Comparison of ENCODE assay signal across 10 cellular contexts in the genomic region with DNA sequence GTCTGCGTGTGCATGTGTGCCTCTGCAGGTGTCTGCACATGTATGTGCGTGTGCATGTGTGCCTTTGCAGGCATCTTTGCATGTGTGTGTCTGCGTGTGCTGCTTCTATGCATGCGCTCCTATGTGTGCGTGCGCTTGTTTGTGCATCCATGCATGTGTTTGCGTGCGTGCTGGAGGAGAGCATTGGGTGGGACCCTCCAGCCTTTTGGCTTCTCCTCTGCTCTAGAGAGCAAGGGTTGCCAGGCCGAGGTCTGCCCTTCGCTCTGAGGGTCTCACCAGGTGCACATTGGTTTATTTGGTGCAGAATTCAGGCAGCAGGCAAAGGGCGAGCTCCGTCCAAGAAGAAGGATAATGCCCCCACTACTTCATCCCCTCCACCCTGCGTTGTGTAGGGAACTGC. TPM values are rescaled to one million over a fixed set of nuclear protein-coding genes. Genes with fewer than 3 reads are reported as not detected.
DNase-seq lines count a peak whose midpoint lies in the region; ATAC-seq and TF ChIP-seq lines count a peak whose summit lies in the region.
"Had no signal": no experiment of that assay in that cellular context is flagged by ENCODE, and none has a peak within 500 bp of the region (broad histone marks: within the 10 kb centered on the region; RNA-seq: fewer than 3 reads in every experiment).

No MANE protein-coding gene starts in this region.

- intact Hi-C loops in activated naive CD4-positive, alpha-beta T cell treated with anti-CD3 and anti-CD28 coated beads for 36 hours (cut with micrococcal nuclease): loop anchor here (5.0 kb wide), 2 partner anchors 52 to 53 kb away; partner anchors contain the start of genes TBCD and WDR45B
- intact Hi-C loops in lower lobe of right lung (cut with DNase I): no loop called here

- peaks cover 17% of the 10 kb centered on the region for H3K4me1 ChIP-seq in lower lobe of right lung

- peak overlapping the region; percentile 76 for H3K4me3 ChIP-seq in lower lobe of right lung

- no peak for DNase-seq in activated naive CD4-positive, alpha-beta T cell treated with anti-CD3 and anti-CD28 coated beads for 36 hours
- DNase-seq in activated naive CD4-positive, alpha-beta T cell treated with anti-CD3 and anti-CD28 coated beads, Interleukin-2, amount 50 U/mL, for 72 hours (ENCODE audit: low spot score in 2 of 2): no peak
- no peak for DNase-seq in activated naive CD8-positive, alpha-beta T cell treated with anti-CD3 and anti-CD28 coated beads, Interleukin-2, amount 50 U/mL, for 24 hours
- no peak for DNase-seq in lower lobe of right lung
- DNase-seq in DMS79 (lab: John Stamatoyannopoulos, UW): no peak
- DNase-seq in cerebellar cortex (ENCODE audit: low spot score): no peak
- DNase-seq in GM19238 (ENCODE audit: insufficient read length, low spot score): no peak
- DNase-seq: activated CD8-positive, alpha-beta memory T cell treated with anti-CD3 and anti-CD28 coated beads for 24 hours had no signal

- H3K9me3 ChIP-seq in lower lobe of right lung: peaks cover 6% of the 10 kb centered on the region

- H3K27ac Mint-ChIP-seq in activated naive CD4-positive, alpha-beta T cell treated with anti-CD3 and anti-CD28 coated beads for 36 hours: no peak overlapping the region
- no peak overlapping the region for H3K27ac Mint-ChIP-seq in activated naive CD4-positive, alpha-beta T cell treated with anti-CD3 and anti-CD28 coated beads, Interleukin-2, amount 50 U/mL, for 72 hours
- no peak overlapping the region for H3K27ac Mint-ChIP-seq in activated naive CD8-positive, alpha-beta T cell treated with anti-CD3 and anti-CD28 coated beads, Interleukin-2, amount 50 U/mL, for 24 hours

- TF ChIP-seq CTCF in lower lobe of right lung (IDR thresholded peaks at IDR 0.05): no peak

- H3K27ac ChIP-seq in lower lobe of right lung (no peak overlapping the region), temporal lobe (ENCODE audit: low read depth, low read length) (peak overlapping the region; percentile 24)
- H3K27ac ChIP-seq: C4-2B had no signal

- peaks cover 1% of the 10 kb centered on the region for H3K36me3 Mint-ChIP-seq in activated naive CD4-positive, alpha-beta T cell treated with anti-CD3 and anti-CD28 coated beads for 36 hours (ENCODE audit: low read depth)
- H3K36me3 Mint-ChIP-seq in activated naive CD4-positive, alpha-beta T cell treated with anti-CD3 and anti-CD28 coated beads, Interleukin-2, amount 50 U/mL, for 72 hours: peaks cover 3 to 8% of the 10 kb centered on the region in 2 donors
- H3K36me3 Mint-ChIP-seq in activated naive CD8-positive, alpha-beta T cell treated with anti-CD3 and anti-CD28 coated beads, Interleukin-2, amount 50 U/mL, for 24 hours (ENCODE audit: low read depth): peaks cover 3% of the 10 kb centered on the region

- ATAC-seq in activated naive CD4-positive, alpha-beta T cell treated with anti-CD3 and anti-CD28 coated beads, Interleukin-2, amount 50 U/mL, for 72 hours: no peak
- ATAC-seq in activated naive CD8-positive, alpha-beta T cell treated with anti-CD3 and anti-CD28 coated beads, Interleukin-2, amount 50 U/mL, for 24 hours: no peak
- no peak for ATAC-seq in lower lobe of right lung

- H3K4me1 Mint-ChIP-seq in activated naive CD4-positive, alpha-beta T cell treated with anti-CD3 and anti-CD28 coated beads for 36 hours (ENCODE audit: low read depth): peaks cover 9% of the 10 kb centered on the region
- H3K4me1 Mint-ChIP-seq in activated naive CD8-positive, alpha-beta T cell treated with anti-CD3 and anti-CD28 coated beads, Interleukin-2, amount 50 U/mL, for 24 hours: peaks cover 7% of the 10 kb centered on the region

- no peaks in the 10 kb centered on the region for H3K36me3 ChIP-seq in lower lobe of right lung

- H3K9me3 Mint-ChIP-seq in activated naive CD4-positive, alpha-beta T cell treated with anti-CD3 and anti-CD28 coated beads for 36 hours: peaks cover 2% of the 10 kb centered on the region
- peaks cover 2 to 5% of the 10 kb centered on the region in 2 donors for H3K9me3 Mint-ChIP-seq in activated naive CD4-positive, alpha-beta T cell treated with anti-CD3 and anti-CD28 coated beads, Interleukin-2, amount 50 U/mL, for 72 hours
- H3K9me3 Mint-ChIP-seq in activated naive CD8-positive, alpha-beta T cell treated with anti-CD3 and anti-CD28 coated beads, Interleukin-2, amount 50 U/mL, for 24 hours: peaks cover 4% of the 10 kb centered on the region

- H3K4me3 Mint-ChIP-seq in activated naive CD4-positive, alpha-beta T cell treated with anti-CD3 and anti-CD28 coated beads for 36 hours: peak overlapping the region; percentile 75
- peak overlapping the region; percentile 75 for H3K4me3 Mint-ChIP-seq in activated naive CD8-positive, alpha-beta T cell treated with anti-CD3 and anti-CD28 coated beads, Interleukin-2, amount 50 U/mL, for 24 hours

- peaks cover 5% of the 10 kb centered on the region for H3K27me3 Mint-ChIP-seq in activated naive CD4-positive, alpha-beta T cell treated with anti-CD3 and anti-CD28 coated beads for 36 hours (ENCODE audit: low read depth)
- no peaks in the 10 kb centered on the region for H3K27me3 Mint-ChIP-seq in activated naive CD8-positive, alpha-beta T cell treated with anti-CD3 and anti-CD28 coated beads, Interleukin-2, amount 50 U/mL, for 24 hours

- H3K27me3 ChIP-seq in lower lobe of right lung (ENCODE audit: low read depth): no peaks in the 10 kb centered on the region

- CTCF ChIA-PET in activated naive CD4-positive, alpha-beta T cell treated with anti-CD3 and anti-CD28 coated beads for 36 hours (lab: Charles Lee): no interaction called here

RNA-seq across cellular contexts. Expression of gene RAB40B, which starts 1.1 kb away (rescaled TPM):
- total RNA-seq in activated naive CD4-positive, alpha-beta T cell treated with anti-CD3 and anti-CD28 coated beads for 36 hours: under 1 TPM; 0.42 to 0.52 TPM
- 1 to 10 TPM; 1.7 to 2.8 TPM for total RNA-seq in activated naive CD4-positive, alpha-beta T cell treated with anti-CD3 and anti-CD28 coated beads, Interleukin-2, amount 50 U/mL, for 72 hours
- total RNA-seq in lower lobe of right lung: 10.2 TPM
- total RNA-seq in temporal lobe: 13.0 TPM

RNA-seq across cellular contexts. Expression of gene FN3KRP, which starts 17.0 kb away (rescaled TPM):
- 10 to 100 TPM; 30.0 to 31.7 TPM for total RNA-seq in activated naive CD4-positive, alpha-beta T cell treated with anti-CD3 and anti-CD28 coated beads for 36 hours
- 10 to 100 TPM; 45.9 to 51.2 TPM for total RNA-seq in activated naive CD4-positive, alpha-beta T cell treated with anti-CD3 and anti-CD28 coated beads, Interleukin-2, amount 50 U/mL, for 72 hours
- total RNA-seq in lower lobe of right lung: 28.1 TPM
- total RNA-seq in temporal lobe: 25.6 TPM

RNA-seq across cellular contexts. Expression of gene FN3K, which starts 35.9 kb away (rescaled TPM):
- 1 to 10 TPM; 1.3 to 1.8 TPM for total RNA-seq in activated naive CD4-positive, alpha-beta T cell treated with anti-CD3 and anti-CD28 coated beads for 36 hours
- 1 to 10 TPM; 3.5 to 7.0 TPM for total RNA-seq in activated naive CD4-positive, alpha-beta T cell treated with anti-CD3 and anti-CD28 coated beads, Interleukin-2, amount 50 U/mL, for 72 hours
- 27.9 TPM for total RNA-seq in lower lobe of right lung
- total RNA-seq in temporal lobe: 32.9 TPM

RNA-seq across cellular contexts. Expression of gene WDR45B, which starts 51.3 kb away (rescaled TPM):
- 10 to 100 TPM; 23.2 to 25.0 TPM for total RNA-seq in activated naive CD4-positive, alpha-beta T cell treated with anti-CD3 and anti-CD28 coated beads for 36 hours
- 10 to 100 TPM; 33.9 to 89.9 TPM for total RNA-seq in activated naive CD4-positive, alpha-beta T cell treated with anti-CD3 and anti-CD28 coated beads, Interleukin-2, amount 50 U/mL, for 72 hours
- 66.1 TPM for total RNA-seq in lower lobe of right lung
- total RNA-seq in temporal lobe: 43.0 TPM

RNA-seq across cellular contexts. Expression of gene TBCD, which starts 52.3 kb away (rescaled TPM):
- 10 to 100 TPM; 71.8 to 75.3 TPM for total RNA-seq in activated naive CD4-positive, alpha-beta T cell treated with anti-CD3 and anti-CD28 coated beads for 36 hours
- 100 to 1,000 TPM in 1 of 2 donors, 10 to 100 TPM in 1; 67.4 to 147 TPM for total RNA-seq in activated naive CD4-positive, alpha-beta T cell treated with anti-CD3 and anti-CD28 coated beads, Interleukin-2, amount 50 U/mL, for 72 hours
- total RNA-seq in lower lobe of right lung: 84.8 TPM
- 63.4 TPM for total RNA-seq in temporal lobe
